ENCODE assay signal across 16 cellular contexts in genomic region chr16:67445441-67445912, GRCh38. TPM values are rescaled to one million over a fixed set of nuclear protein-coding genes. Genes with fewer than 3 reads are reported as not detected.
DNase-seq lines count a peak whose midpoint lies in the region; ATAC-seq and TF ChIP-seq lines count a peak whose summit lies in the region.
"Had no signal": no experiment of that assay in that cellular context is flagged by ENCODE, and none has a peak within 500 bp of the region (broad histone marks: within the 10 kb centered on the region; RNA-seq: fewer than 3 reads in every experiment).

No MANE protein-coding gene starts in this region.

- intact Hi-C loops in mucosa of descending colon (cut with DNase I, micrococcal nuclease), result no loop called here

- peak overlapping the region; percentile 30; the same call in 1 of the 2 replicates for H3K27ac ChIP-seq in 22Rv1

- H3K4me3 ChIP-seq in mucosa of descending colon, result no peak overlapping the region
- H3K4me3 ChIP-seq: lung, pancreas had no signal

- DNase-seq in cerebellum (ENCODE audit: low spot score) (peak; percentile 93), mucosa of descending colon (peak in 2 of 3 donors; percentile 5 to 49), NCI-H1694 treated with DMSO at 0.1 percent for 48 hours (lab: John Stamatoyannopoulos, UW) (no peak)
- no peak for DNase-seq in activated naive CD4-positive, alpha-beta T cell treated with Interleukin-2 at 50 U/mL for 16 hours
- DNase-seq: activated CD4-positive, alpha-beta T cell treated with anti-CD3 and anti-CD28 coated beads, Interleukin-2, amount 50 U/mL, for 4 hours; KBM-7; NCI-H146; NCI-H524 had no signal

- peaks cover 93% of the 10 kb centered on the region for H3K4me1 ChIP-seq in mucosa of descending colon (ENCODE audit: low read depth)

- ATAC-seq in mucosa of descending colon (no peak), GM21526 (IDR thresholded peaks at IDR 0.05; ENCODE audit: low FRiP score, unreplicated experiment) (no peak), HG03571 (IDR thresholded peaks at IDR 0.05; ENCODE audit: unreplicated experiment) (no peak)

- H3K36me3 ChIP-seq in mucosa of descending colon (ENCODE audit: low read depth), result no peaks in the 10 kb centered on the region

- TF ChIP-seq CTCF in 22Rv1 (IDR thresholded peaks at IDR 0.05), result no peak
- TF ChIP-seq CTCF in LNCAP (IDR thresholded peaks at IDR 0.05), result peak; percentile 23; the same call in 1 of the 2 replicates
- TF ChIP-seq CTCF in mucosa of descending colon (IDR thresholded peaks at IDR 0.05), result no peak

- no peaks in the 10 kb centered on the region for H3K9me3 ChIP-seq in mucosa of descending colon
- H3K9me3 ChIP-seq: pancreas had no signal

RNA-seq across cellular contexts. Expression of gene HSD11B2, which starts 14.6 kb away (rescaled TPM):
- 11.4 TPM for total RNA-seq in cerebellum
- 100 to 1,000 TPM; 322 to 765 (median 646) TPM for total RNA-seq in mucosa of descending colon
- total RNA-seq: RPMI7951 had no signal

RNA-seq across cellular contexts. Expression of gene ZDHHC1, which starts 29.2 kb away (rescaled TPM):
- total RNA-seq in cerebellum (6.8 TPM), mucosa of descending colon (10 to 100 TPM in 1 of 3 donors, 1 to 10 TPM in 2; 9.2 to 12.3 (median 10.0) TPM)

RNA-seq across cellular contexts. Expression of gene ATP6V0D1, which starts 35.5 kb away (rescaled TPM):
- 74.9 TPM for total RNA-seq in cerebellum
- 100 to 1,000 TPM; 152 to 253 (median 228) TPM for total RNA-seq in mucosa of descending colon

RNA-seq across cellular contexts. Expression of gene AGRP, which starts 37.9 kb away (rescaled TPM):
- not detected for total RNA-seq in cerebellum
- total RNA-seq in mucosa of descending colon, result not detected
- total RNA-seq: pancreas; RPMI7951; T-helper 2 cell treated with Interferon-gamma antibody and Interleukin-4, amounts not matched to agents 100 ng/mL and 5 ng/mL, for 36 hours had no signal

RNA-seq across cellular contexts. Expression of gene TPPP3, which starts 52.2 kb away (rescaled TPM):
- total RNA-seq in cerebellum (7.3 TPM), mucosa of descending colon (10 to 100 TPM in 1 of 3 donors, 1 to 10 TPM in 2; 3.8 to 23.8 (median 4.8) TPM)
- total RNA-seq: T-helper 2 cell treated with Interferon-gamma antibody and Interleukin-4, amounts not matched to agents 100 ng/mL and 5 ng/mL, for 36 hours had no signal

Comparison
In these comparisons a context has a peak if more than half of its experiments do, and no peak if none do; other contexts are left out.
1. DNase-seq: peak in cerebellum (single experiment) and mucosa of descending colon (2 of 3); none in NCI-H1694 treated with DMSO at 0.1 percent for 48 hours (single experiment) and activated naive CD4-positive, alpha-beta T cell treated with Interleukin-2 at 50 U/mL for 16 hours (single experiment).
2. RNA of gene HSD11B2, which starts 14.6 kb away (total RNA-seq): 322 to 765 TPM in mucosa of descending colon; 11.4 TPM in cerebellum (single experiment); every median in the first group is over 10 times any median in the second.